ENCODE assay signal across 12 cellular contexts in genomic region chr15:100113351-100114075, GRCh38.
A peak's percentile ranks its signal among the peaks of the same experiment; 100 is the strongest.
DNase-seq lines count a peak whose midpoint lies in the region; ATAC-seq and TF ChIP-seq lines count a peak whose summit lies in the region.
"Had no signal": no experiment of that assay in that cellular context is flagged by ENCODE, and none has a peak within 500 bp of the region (broad histone marks: within the 10 kb centered on the region; RNA-seq: fewer than 3 reads in every experiment).

No MANE protein-coding gene starts in this region.

- H2AFZ ChIP-seq in osteoblast (ENCODE audit: low read length), result peak overlapping the region; percentile 28

- H3K4me2 ChIP-seq in osteoblast (ENCODE audit: insufficient read depth, low read length), result peak overlapping the region; percentile 86

- H3K27ac ChIP-seq in cardiac muscle cell (peak overlapping the region; percentile 88), osteoblast (ENCODE audit: low read depth, low read length) (peak overlapping the region; percentile 87), upper lobe of left lung (peak overlapping the region; percentile 29 to 70 (median 58))

- ATAC-seq in upper lobe of left lung (ENCODE audit: low FRiP score in 2 of 2) (no peak), HG02588 (IDR thresholded peaks at IDR 0.05; ENCODE audit: unreplicated experiment) (no peak), GM21786 (IDR thresholded peaks at IDR 0.05; ENCODE audit: unreplicated experiment) (no peak)

- TF ChIP-seq EP300 in upper lobe of left lung (IDR thresholded peaks at IDR 0.05), result no peak

- H3K4me1 ChIP-seq in cardiac muscle cell (ENCODE audit: low read depth) (peaks cover 33% of the 10 kb centered on the region), osteoblast (ENCODE audit: insufficient read depth, low read length) (peaks cover 44% of the 10 kb centered on the region), upper lobe of left lung (peaks cover 26 to 45% (median 35%) of the 10 kb centered on the region in 4 donors)

- H3K4me3 ChIP-seq in cardiac muscle cell (no peak overlapping the region), osteoblast (ENCODE audit: insufficient read depth, low read length) (no peak overlapping the region), upper lobe of left lung (peak overlapping the region in 1 of 4 donors; percentile 39)

- H3K9me3 ChIP-seq in cardiac muscle cell (ENCODE audit: low read depth) (no peaks in the 10 kb centered on the region), osteoblast (ENCODE audit: low read depth, low read length) (no peaks in the 10 kb centered on the region), upper lobe of left lung (no peaks in the 10 kb centered on the region)

- WGBS in upper lobe of left lung, 2 donors, result 66 to 75% methylated on average over 14 to 16 of the region's 16 CpGs

- H3K27me3 ChIP-seq in cardiac muscle cell (no peaks in the 10 kb centered on the region), osteoblast (ENCODE audit: insufficient read depth, low read length) (no peaks in the 10 kb centered on the region), upper lobe of left lung (no peaks in the 10 kb centered on the region)

- DNase-seq in anterior cingulate cortex (lab: John Stamatoyannopoulos, UW) (peak in 36 of 58 donors; percentile 10 to 73 (median 44)), cardiac muscle cell (ENCODE audit: low read depth in 1 of 2, low spot score in 1 of 2) (no peak), osteoblast (ENCODE audit: insufficient read length, low spot score, missing footprints) (peak; percentile 86), upper lobe of left lung (no peak), NCI-H748 treated with DMSO at 0.1 percent for 48 hours (lab: John Stamatoyannopoulos, UW) (no peak)
- DNase-seq: activated naive CD8-positive, alpha-beta T cell treated with anti-CD3 and anti-CD28 coated beads, Interleukin-2, amount 10 ng/mL, durations not matched to agents 7 days and 5 days; H9; naive B cell; NCI-H2081; T-helper 2 cell had no signal

- H3K79me2 ChIP-seq in osteoblast (ENCODE audit: insufficient read depth, low read length), result no peaks in the 10 kb centered on the region

- H4K20me1 ChIP-seq in osteoblast (ENCODE audit: insufficient read depth, low read length), result no peaks in the 10 kb centered on the region

- TF ChIP-seq POLR2A in upper lobe of left lung (IDR thresholded peaks at IDR 0.05), result no peak

- no peaks in the 10 kb centered on the region for H3K36me3 ChIP-seq in cardiac muscle cell
- H3K36me3 ChIP-seq in osteoblast (ENCODE audit: insufficient read depth, low read length), result no peaks in the 10 kb centered on the region
- no peaks in the 10 kb centered on the region for H3K36me3 ChIP-seq in upper lobe of left lung

- TF ChIP-seq CTCF in cardiac muscle cell (IDR thresholded peaks at IDR 0.05; ENCODE audit: low read depth, low read length) (no peak), osteoblast (IDR thresholded peaks at IDR 0.05; ENCODE audit: extremely low read depth, low read depth, low read length) (no peak), upper lobe of left lung (IDR thresholded peaks at IDR 0.05) (no peak)

Comparison
In these comparisons a context has a peak if more than half of its experiments do, and no peak if none do; other contexts are left out.
1. DNase-seq: peak in anterior cingulate cortex (36 of 58) and osteoblast (single experiment); none in cardiac muscle cell (0 of 2), upper lobe of left lung (0 of 2) and NCI-H748 treated with DMSO at 0.1 percent for 48 hours (single experiment).
2. Peak in every context shown above with its lines, with median percentiles within 50 percentile points of each other: H3K27ac ChIP-seq.